ENCODE assay signal across 8 cellular contexts in the genomic region with DNA sequence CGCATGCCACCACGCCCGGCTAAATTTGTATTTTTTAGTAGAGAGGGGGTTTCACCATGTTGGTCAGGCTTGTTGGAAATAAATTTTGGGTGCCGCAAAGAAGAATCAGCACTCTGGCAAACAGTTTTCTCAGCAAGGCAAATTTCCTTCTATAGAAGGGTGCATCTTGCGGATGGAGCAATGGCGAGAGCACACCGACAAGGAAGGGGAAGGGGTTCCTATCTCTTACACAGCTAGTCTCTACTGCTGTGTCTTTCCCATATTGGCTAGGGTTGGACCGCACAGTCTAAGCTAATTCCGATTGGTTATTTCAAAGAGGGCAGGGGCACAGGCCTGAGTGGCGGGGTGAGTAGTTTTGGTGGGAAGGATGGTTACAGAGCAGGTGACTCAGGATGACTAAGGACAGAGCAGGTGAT. TPM values are rescaled to one million over a fixed set of nuclear protein-coding genes. Genes with fewer than 3 reads are reported as not detected.
DNase-seq lines count a peak whose midpoint lies in the region; ATAC-seq and TF ChIP-seq lines count a peak whose summit lies in the region.

No MANE protein-coding gene starts in this region.

- intact Hi-C loops in natural killer cell (cut with micrococcal nuclease) = no loop called here

- DNase-seq in Kasumi-1 (lab: John Stamatoyannopoulos, UW) = peak; percentile 20
- DNase-seq in choroid plexus epithelial cell (ENCODE audit: low read depth) = no peak
- no peak for DNase-seq in natural killer cell
- DNase-seq in cerebellar cortex (ENCODE audit: low spot score) = no peak

- no peaks in the 10 kb centered on the region for H3K27me3 ChIP-seq in BLaER1 treated with 17β-estradiol and CSF1 and Interleukin-3, amounts not matched to agents 10 nM and 100 nM

- TF ChIP-seq CTCF in choroid plexus epithelial cell (conservative IDR thresholded peaks at IDR 0.05; ENCODE audit: low read depth, low read length) (no peak), natural killer cell (IDR thresholded peaks at IDR 0.05) (no peak)

- peaks cover 34 to 49% of the 10 kb centered on the region in 2 donors for H3K4me1 Mint-ChIP-seq in natural killer cell

- no peak for ATAC-seq in natural killer cell
- no peak for ATAC-seq in HG03025 (IDR thresholded peaks at IDR 0.05; ENCODE audit: low FRiP score, unreplicated experiment)
- no peak for ATAC-seq in HG02759 (IDR thresholded peaks at IDR 0.05; ENCODE audit: unreplicated experiment)
- no peak for ATAC-seq in GM21423 (IDR thresholded peaks at IDR 0.05; ENCODE audit: unreplicated experiment)

- peak overlapping the region; percentile 95 to 98 for H3K27ac Mint-ChIP-seq in natural killer cell

- peaks cover 12 to 48% (median 42%) of the 10 kb centered on the region in 11 experiments for H3K36me3 ChIP-seq in BLaER1 treated with 17β-estradiol and CSF1 and Interleukin-3, amounts not matched to agents 10 nM and 100 nM

- peaks cover 41 to 66% (median 47%) of the 10 kb centered on the region in 10 experiments for H3K4me1 ChIP-seq in BLaER1 treated with 17β-estradiol and CSF1 and Interleukin-3, amounts not matched to agents 10 nM and 100 nM

- no peaks in the 10 kb centered on the region for H3K36me3 Mint-ChIP-seq in natural killer cell

- H3K9me3 ChIP-seq in BLaER1 treated with 17β-estradiol and CSF1 and Interleukin-3, amounts not matched to agents 10 nM and 100 nM (replicated peaks in 1 of 11) = peaks cover 0 to 49% (median 34%) of the 10 kb centered on the region in 11 experiments; a peak in 14 of 22 replicates

- H3K27me3 Mint-ChIP-seq in natural killer cell (ENCODE audit: low read depth in 2 of 2) = no peaks in the 10 kb centered on the region

- H3K4me2 ChIP-seq in BLaER1 treated with 17β-estradiol and CSF1 and Interleukin-3, amounts not matched to agents 10 nM and 100 nM = peak overlapping the region; percentile 86 to 98 (median 94)

- H3K27ac ChIP-seq in BLaER1 treated with 17β-estradiol and CSF1 and Interleukin-3, amounts not matched to agents 10 nM and 100 nM = peak overlapping the region; percentile 67 to 97 (median 93); a peak in 21 of 22 replicates

- H3K4me3 ChIP-seq in BLaER1 treated with 17β-estradiol and CSF1 and Interleukin-3, amounts not matched to agents 10 nM and 100 nM = peak overlapping the region; percentile 82 to 96 (median 90)
- peak overlapping the region; percentile 95 for H3K4me3 ChIP-seq in choroid plexus epithelial cell (ENCODE audit: low read depth, low read length)

- peaks cover 4 to 49% (median 28%) of the 10 kb centered on the region in 11 experiments; a peak in 13 of 22 replicates for H4K20me1 ChIP-seq in BLaER1 treated with 17β-estradiol and CSF1 and Interleukin-3, amounts not matched to agents 10 nM and 100 nM

- peak overlapping the region; percentile 88 to 98 (median 95) for H3K9ac ChIP-seq in BLaER1 treated with 17β-estradiol and CSF1 and Interleukin-3, amounts not matched to agents 10 nM and 100 nM

- peak overlapping the region; percentile 98 for H3K4me3 Mint-ChIP-seq in natural killer cell

- no peaks in the 10 kb centered on the region for H3K9me3 Mint-ChIP-seq in natural killer cell

RNA-seq across cellular contexts. Expression of gene GTF3C5, which starts 0.7 kb away (rescaled TPM):
- 10 to 100 TPM; 52.6 to 69.2 (median 60.4) TPM for total RNA-seq in natural killer cell

RNA-seq across cellular contexts. Expression of gene CEL, which starts 30.3 kb away (rescaled TPM):
- total RNA-seq in natural killer cell = under 1 TPM; 0.18 to 0.68 (median 0.42) TPM

RNA-seq across cellular contexts. Expression of gene GFI1B, which starts 53.0 kb away (rescaled TPM):
- total RNA-seq in natural killer cell = 1 to 10 TPM in 2 of 3 donors, under 1 TPM in 1; 0.41 to 3.3 (median 2.8) TPM

Comparison
In these comparisons a context has a peak if more than half of its experiments do, and no peak if none do; other contexts are left out.
1. DNase-seq: peak in Kasumi-1 (2 of 2); none in choroid plexus epithelial cell (single experiment), natural killer cell (single experiment) and cerebellar cortex (single experiment).